In genomic region chr6:161223646-161224045, GRCh38 we compare ENCODE assay signal across 20 cellular contexts.
"Had no signal": no experiment of that assay in that cellular context is flagged by ENCODE, and none has a peak within 500 bp of the region (broad histone marks: within the 10 kb centered on the region; RNA-seq: fewer than 3 reads in every experiment).

No MANE protein-coding gene starts in this region.

- H3K27ac Mint-ChIP-seq: endodermal cell; stimulated activated memory B cell treated with anti-CD40 and anti-IgM and Interleukin-4, amounts not matched to agents 10 μg/mL and 1 μg/mL and 100 μg/mL, for 72 hours; stimulated activated naive CD8-positive, alpha-beta T cell treated with anti-CD3 and anti-CD28 coated beads, Interleukin-15, Interleukin-2, amounts not matched to agents 100 ng/mL and 50 ng/mL, for 24 hours had no signal

- H3K27me3 ChIP-seq: colonic mucosa, heart left ventricle, ovary, right atrium auricular region, tibial artery, upper lobe of left lung, vagina had no signal

- H3K4me3 ChIP-seq: colonic mucosa, heart left ventricle, ovary, right atrium auricular region, tibial artery, upper lobe of left lung, vagina had no signal

- H3K36me3 ChIP-seq: colonic mucosa, heart left ventricle, ovary, right atrium auricular region, tibial artery, upper lobe of left lung, vagina had no signal

- H3K9me3 ChIP-seq: colonic mucosa, heart left ventricle, ovary, right atrium auricular region, tibial artery, upper lobe of left lung, vagina had no signal

- H3K4me3 Mint-ChIP-seq: endodermal cell; neural crest cell; stimulated activated memory B cell treated with anti-CD40 and anti-IgM and Interleukin-4, amounts not matched to agents 10 μg/mL and 1 μg/mL and 100 μg/mL, for 72 hours; stimulated activated naive CD8-positive, alpha-beta T cell treated with anti-CD3 and anti-CD28 coated beads, Interleukin-15, Interleukin-2, amounts not matched to agents 100 ng/mL and 50 ng/mL, for 24 hours had no signal

- ATAC-seq: heart left ventricle; naive thymus-derived CD4-positive, alpha-beta T cell; stimulated activated memory B cell treated with anti-CD40 and anti-IgM and Interleukin-4, amounts not matched to agents 10 μg/mL and 1 μg/mL and 100 μg/mL, for 72 hours had no signal

- DNase-seq: colonic mucosa; dermis blood vessel endothelial cell; endodermal cell; erythroblast; heart left ventricle; hippocampal formation; kidney glomerular epithelial cell; mesendoderm; naive thymus-derived CD4-positive, alpha-beta T cell; ovary; small intestine; stimulated activated CD4-positive, alpha-beta T cell treated with anti-CD3 and anti-CD28 coated beads, Interleukin-2, amount 100 ng/mL, for 48 hours; stimulated activated CD8-positive, alpha-beta memory T cell treated with anti-CD3 and anti-CD28 coated beads, Interleukin-4, amount 100 ng/mL, for 48 hours; tibial artery had no signal

- H3K4me1 ChIP-seq: colonic mucosa, tibial artery had no signal

- H3K27me3 Mint-ChIP-seq: stimulated activated memory B cell treated with anti-CD40 and anti-IgM and Interleukin-4, amounts not matched to agents 10 μg/mL and 1 μg/mL and 100 μg/mL, for 72 hours; stimulated activated naive CD8-positive, alpha-beta T cell treated with anti-CD3 and anti-CD28 coated beads, Interleukin-15, Interleukin-2, amounts not matched to agents 100 ng/mL and 50 ng/mL, for 24 hours had no signal

- H3K27ac ChIP-seq: colonic mucosa, heart left ventricle, ovary, right atrium auricular region, tibial artery, upper lobe of left lung, vagina had no signal
